1 cellular context compared by ENCODE assay signal in the genomic region with DNA sequence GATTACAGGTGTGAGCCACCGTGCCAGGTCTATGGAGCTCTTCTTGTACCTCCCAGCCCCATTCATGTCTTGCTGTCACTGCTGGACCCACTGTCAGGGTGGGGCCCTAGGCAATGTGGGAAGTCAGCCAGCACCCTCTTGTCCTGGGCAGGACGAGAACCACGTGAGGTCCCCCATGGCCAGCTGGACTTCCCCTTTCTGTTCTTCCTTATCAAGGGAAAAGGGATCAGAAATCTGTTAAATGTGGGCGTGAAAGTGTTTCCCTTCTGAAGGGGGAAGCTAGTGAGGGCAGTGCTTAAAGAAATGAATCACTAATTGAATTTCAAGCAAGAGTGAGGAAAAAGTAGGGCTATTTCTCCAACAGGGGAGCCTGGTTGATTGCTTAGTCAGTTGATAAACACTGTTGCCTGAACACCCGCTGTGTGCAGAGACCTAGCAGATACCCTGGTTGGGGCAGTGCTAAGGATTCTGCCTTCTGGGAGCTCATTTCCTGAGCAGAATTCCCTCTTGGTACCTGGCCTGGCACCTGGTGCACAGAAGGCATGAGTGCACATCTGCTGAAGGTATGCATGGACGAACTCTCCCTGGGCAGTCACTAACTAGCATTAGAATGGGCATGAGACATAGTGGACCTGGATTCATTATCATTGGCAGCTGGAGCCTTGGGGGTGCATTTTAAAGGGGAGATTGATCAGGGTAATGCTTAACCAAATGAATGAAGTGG.
TF ChIP-seq lines count a peak whose summit lies in the region.

No MANE protein-coding gene starts in this region.

TF ChIP-seq in K562, 482 proteins besides CTCF, POLR2A, EP300 and RAD21 (continued from another document):
- 0 out of 2 replicates have a peak, but pooled peaks have one; percentile 26 for TF ChIP-seq PML (IDR thresholded peaks at IDR 0.05; ENCODE audit: low read length)
- no peak for TF ChIP-seq HIVEP1 (CRISPR knock-in tag; IDR thresholded peaks at IDR 0.05)
- no peak for TF ChIP-seq NFIX (CRISPR knock-in tag; IDR thresholded peaks at IDR 0.05; ENCODE audit: low read depth)
- no peak for TF ChIP-seq ZNF436 (CRISPR knock-in tag; IDR thresholded peaks at IDR 0.05)
- no peak for TF ChIP-seq GTF2F1 (IDR thresholded peaks at IDR 0.05; ENCODE audit: low read depth, low read length)
- 0 out of 2 replicates have a peak, but pooled peaks have one; percentile 51 for TF ChIP-seq ZNF3 (CRISPR knock-in tag; IDR thresholded peaks at IDR 0.05)
- TF ChIP-seq RBBP5 (IDR thresholded peaks at IDR 0.05; ENCODE audit: borderline replicate concordance, insufficient read depth, low read length, poor library complexity, severe bottlenecking), result no peak
- TF ChIP-seq HNRNPH1 (optimal IDR thresholded peaks at IDR 0.05; ENCODE audit: low read depth, low read length), result no peak
- peak; percentile 78; the same call in 1 of the 2 replicates for TF ChIP-seq MTA3 (IDR thresholded peaks at IDR 0.05; ENCODE audit: borderline replicate concordance)
- no peak for TF ChIP-seq SIN3B (IDR thresholded peaks at IDR 0.05; ENCODE audit: low read depth)
- peak; percentile 69; the same call in 1 of the 2 replicates for TF ChIP-seq SOX6 (IDR thresholded peaks at IDR 0.05)
- no peak for TF ChIP-seq PTBP1 (IDR thresholded peaks at IDR 0.05; ENCODE audit: low read depth, low read length)
- no peak for TF ChIP-seq BRD4 (IDR thresholded peaks at IDR 0.05)
- TF ChIP-seq, protein P1, sequence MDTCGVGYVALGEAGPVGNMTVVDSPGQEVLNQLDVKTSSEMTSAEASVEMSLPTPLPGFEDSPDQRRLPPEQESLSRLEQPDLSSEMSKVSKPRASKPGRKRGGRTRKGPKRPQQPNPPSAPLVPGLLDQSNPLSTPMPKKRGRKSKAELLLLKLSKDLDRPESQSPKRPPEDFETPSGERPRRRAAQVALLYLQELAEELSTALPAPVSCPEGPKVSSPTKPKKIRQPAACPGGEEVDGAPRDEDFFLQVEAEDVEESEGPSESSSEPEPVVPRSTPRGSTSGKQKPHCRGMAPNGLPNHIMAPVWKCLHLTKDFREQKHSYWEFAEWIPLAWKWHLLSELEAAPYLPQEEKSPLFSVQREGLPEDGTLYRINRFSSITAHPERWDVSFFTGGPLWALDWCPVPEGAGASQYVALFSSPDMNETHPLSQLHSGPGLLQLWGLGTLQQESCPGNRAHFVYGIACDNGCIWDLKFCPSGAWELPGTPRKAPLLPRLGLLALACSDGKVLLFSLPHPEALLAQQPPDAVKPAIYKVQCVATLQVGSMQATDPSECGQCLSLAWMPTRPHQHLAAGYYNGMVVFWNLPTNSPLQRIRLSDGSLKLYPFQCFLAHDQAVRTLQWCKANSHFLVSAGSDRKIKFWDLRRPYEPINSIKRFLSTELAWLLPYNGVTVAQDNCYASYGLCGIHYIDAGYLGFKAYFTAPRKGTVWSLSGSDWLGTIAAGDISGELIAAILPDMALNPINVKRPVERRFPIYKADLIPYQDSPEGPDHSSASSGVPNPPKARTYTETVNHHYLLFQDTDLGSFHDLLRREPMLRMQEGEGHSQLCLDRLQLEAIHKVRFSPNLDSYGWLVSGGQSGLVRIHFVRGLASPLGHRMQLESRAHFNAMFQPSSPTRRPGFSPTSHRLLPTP (IDR thresholded peaks at IDR 0.05; ENCODE audit: borderline replicate concordance, extremely low read depth, insufficient read length), result no peak
- TF ChIP-seq, protein P2, sequence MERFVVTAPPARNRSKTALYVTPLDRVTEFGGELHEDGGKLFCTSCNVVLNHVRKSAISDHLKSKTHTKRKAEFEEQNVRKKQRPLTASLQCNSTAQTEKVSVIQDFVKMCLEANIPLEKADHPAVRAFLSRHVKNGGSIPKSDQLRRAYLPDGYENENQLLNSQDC (CRISPR knock-in tag; IDR thresholded peaks at IDR 0.05), result no peak
- peak; percentile 87 for TF ChIP-seq SMARCE1 (IDR thresholded peaks at IDR 0.05)
- TF ChIP-seq TEAD1 (CRISPR knock-in tag; IDR thresholded peaks at IDR 0.05), result 0 out of 4 replicates have a peak, but pooled peaks of 1 of the 2 experiments have one; percentile 12
- TF ChIP-seq, protein P3, sequence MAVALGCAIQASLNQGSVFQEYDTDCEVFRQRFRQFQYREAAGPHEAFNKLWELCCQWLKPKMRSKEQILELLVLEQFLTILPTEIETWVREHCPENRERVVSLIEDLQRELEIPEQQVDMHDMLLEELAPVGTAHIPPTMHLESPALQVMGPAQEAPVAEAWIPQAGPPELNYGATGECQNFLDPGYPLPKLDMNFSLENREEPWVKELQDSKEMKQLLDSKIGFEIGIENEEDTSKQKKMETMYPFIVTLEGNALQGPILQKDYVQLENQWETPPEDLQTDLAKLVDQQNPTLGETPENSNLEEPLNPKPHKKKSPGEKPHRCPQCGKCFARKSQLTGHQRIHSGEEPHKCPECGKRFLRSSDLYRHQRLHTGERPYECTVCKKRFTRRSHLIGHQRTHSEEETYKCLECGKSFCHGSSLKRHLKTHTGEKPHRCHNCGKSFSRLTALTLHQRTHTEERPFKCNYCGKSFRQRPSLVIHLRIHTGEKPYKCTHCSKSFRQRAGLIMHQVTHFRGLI (CRISPR knock-in tag; IDR thresholded peaks at IDR 0.05), result no peak
- no peak for TF ChIP-seq MEF2A (IDR thresholded peaks at IDR 0.05; ENCODE audit: control insufficient read depth, low read depth, low read length)
- no peak for TF ChIP-seq ZNF57 (CRISPR knock-in tag; IDR thresholded peaks at IDR 0.05)
- TF ChIP-seq ZFP36 (IDR thresholded peaks at IDR 0.05; ENCODE audit: low read depth, low read length, partially characterized antibody), result peak; percentile 16
- TF ChIP-seq, protein P4, sequence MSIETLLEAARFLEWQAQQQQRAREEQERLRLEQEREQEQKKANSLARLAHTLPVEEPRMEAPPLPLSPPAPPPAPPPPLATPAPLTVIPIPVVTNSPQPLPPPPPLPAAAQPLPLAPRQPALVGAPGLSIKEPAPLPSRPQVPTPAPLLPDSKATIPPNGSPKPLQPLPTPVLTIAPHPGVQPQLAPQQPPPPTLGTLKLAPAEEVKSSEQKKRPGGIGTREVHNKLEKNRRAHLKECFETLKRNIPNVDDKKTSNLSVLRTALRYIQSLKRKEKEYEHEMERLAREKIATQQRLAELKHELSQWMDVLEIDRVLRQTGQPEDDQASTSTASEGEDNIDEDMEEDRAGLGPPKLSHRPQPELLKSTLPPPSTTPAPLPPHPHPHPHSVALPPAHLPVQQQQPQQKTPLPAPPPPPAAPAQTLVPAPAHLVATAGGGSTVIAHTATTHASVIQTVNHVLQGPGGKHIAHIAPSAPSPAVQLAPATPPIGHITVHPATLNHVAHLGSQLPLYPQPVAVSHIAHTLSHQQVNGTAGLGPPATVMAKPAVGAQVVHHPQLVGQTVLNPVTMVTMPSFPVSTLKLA (conservative IDR thresholded peaks at IDR 0.05), result peak; percentile 77 to 90
